In genomic region chr9:136613824-136614371, GRCh38 we compare ENCODE assay signal across 19 cellular contexts. TPM values are rescaled to one million over a fixed set of nuclear protein-coding genes. Genes with fewer than 3 reads are reported as not detected.
DNase-seq lines count a peak whose midpoint lies in the region; ATAC-seq, FAIRE-seq and TF ChIP-seq lines count a peak whose summit lies in the region.
"Had no signal": no experiment of that assay in that cellular context is flagged by ENCODE, and none has a peak within 500 bp of the region (broad histone marks: within the 10 kb centered on the region; RNA-seq: fewer than 3 reads in every experiment).

No MANE protein-coding gene starts in this region.

- no peaks in the 10 kb centered on the region for H3K79me2 ChIP-seq in K562 (ENCODE audit: control insufficient read depth, insufficient read depth, low read length)

- TF ChIP-seq CTCF in GM10266 (IDR thresholded peaks at IDR 0.05; ENCODE audit: control insufficient read depth, insufficient read depth, low read depth, missing control alignments) (no peak), K562 (IDR thresholded peaks at IDR 0.05 in 2 of 3, conservative IDR thresholded peaks at IDR 0.05 in 1 of 3; ENCODE audit: insufficient read depth in 2 of 3, low read depth in 1 of 3, low read length in 3 of 3) (no peak), spleen (IDR thresholded peaks at IDR 0.05 in 8 of 11, conservative IDR thresholded peaks at IDR 0.05 in 3 of 11) (no peak)

- CTCF ChIA-PET in K562 (lab: Yijun Ruan, JAX; ENCODE audit: low intra/inter-chr PET ratio) = no interaction called here

- H4K20me1 ChIP-seq in K562 (replicated peaks; ENCODE audit: control insufficient read depth, insufficient read depth, low read length) = no peaks in the 10 kb centered on the region

- WGBS in K562 (ENCODE audit: insufficient coverage, low coverage, missing lambda C conversion rate) = 36% methylated on average over 16 of the region's 19 CpGs
- 49% methylated on average over 19 of the region's 19 CpGs for WGBS in right cardiac atrium
- 59 to 84% (median 69%) methylated on average over 6 to 19 of the region's 19 CpGs for WGBS in spleen, 5 donors

- BruUV-seq in K562 (replicated peaks; lab: Mats Ljungman, UMichigan) = no TSS peak

- no peak for TF ChIP-seq EP300 in K562 (IDR thresholded peaks at IDR 0.05; ENCODE audit: low read length)

- H3K4me3 ChIP-seq in K562 (no peak overlapping the region), right cardiac atrium (ENCODE audit: low read length) (no peak overlapping the region), spleen (no peak overlapping the region)
- H3K4me3 ChIP-seq: psoas muscle had no signal

- H3K4me1 ChIP-seq in K562 (replicated peaks in 1 of 2; ENCODE audit: control insufficient read depth in 2 of 2, insufficient read depth in 2 of 2, low read length in 2 of 2) (peaks cover 24 to 76% of the 10 kb centered on the region in 2 experiments; a peak in 4 of 5 replicates), right cardiac atrium (ENCODE audit: control insufficient read depth, insufficient read depth, low read length) (no peaks in the 10 kb centered on the region), spleen (peaks cover 15 to 70% (median 51%) of the 10 kb centered on the region in 6 donors)
- H3K4me1 ChIP-seq: psoas muscle had no signal

- H3K4me2 ChIP-seq in K562 (ENCODE audit: insufficient read depth, low read length) = no peak overlapping the region

- no peaks in the 10 kb centered on the region for H3K36me3 ChIP-seq in K562 (ENCODE audit: control insufficient read depth, insufficient read depth, low read length)
- H3K36me3 ChIP-seq in spleen = no peaks in the 10 kb centered on the region

- POLR2A ChIA-PET in K562 (lab: Yijun Ruan, JAX) = interaction anchor here (0.5 to 0.8 kb wide), 3 partner anchors 10 to 54 kb away, joined by 3 to 5 read pairs (median 4); no protein-coding TSS in a partner anchor

- H3K27ac ChIP-seq in K562 (ENCODE audit: extremely low read depth, low read depth, low read length) (peak overlapping the region; percentile 26; the same call in 1 of the 3 replicates), right cardiac atrium (ENCODE audit: low read length) (peak overlapping the region; percentile 55), spleen (peak overlapping the region in 6 of 8 donors; percentile 32 to 72 (median 63))

- in situ Hi-C loops in K562 (cut with MboI) = no loop called here

- no peak for TF ChIP-seq RAD21 in K562 (CRISPR knock-in tag; conservative IDR thresholded peaks at IDR 0.05 in 1 of 2, IDR thresholded peaks at IDR 0.05 in 1 of 2)

- H3K9me1 ChIP-seq in K562 (ENCODE audit: control insufficient read depth, insufficient read depth, low read length) = no peaks in the 10 kb centered on the region

- FAIRE-seq in K562 (lab: Jason Lieb, UNC) = no peak
- FAIRE-seq: D721Med, GM12892 had no signal

- TF ChIP-seq POLR2A in K562 (conservative IDR thresholded peaks at IDR 0.05) = no peak
- no peak for TF ChIP-seq POLR2A in spleen (IDR thresholded peaks at IDR 0.05)

- H3K9me3 ChIP-seq in K562 (replicated peaks; ENCODE audit: control insufficient read depth, insufficient read depth, low read depth, low read length) = no peaks in the 10 kb centered on the region
- H3K9me3 ChIP-seq in right cardiac atrium (ENCODE audit: control insufficient read depth, low read length) = no peaks in the 10 kb centered on the region
- no peaks in the 10 kb centered on the region for H3K9me3 ChIP-seq in spleen
- H3K9me3 ChIP-seq: psoas muscle had no signal

- H3K27me3 ChIP-seq in K562 (ENCODE audit: control insufficient read depth in 2 of 2, insufficient read depth in 2 of 2, low read length in 2 of 2) = no peaks in the 10 kb centered on the region
- no peaks in the 10 kb centered on the region for H3K27me3 ChIP-seq in right cardiac atrium (ENCODE audit: control insufficient read depth, insufficient read depth)
- H3K27me3 ChIP-seq in spleen (replicated peaks in 1 of 7) = peaks cover 0 to 15% (median 0%) of the 10 kb centered on the region in 7 donors

- ATAC-seq in K562 = no peak; the same call in 2 of the 3 replicates
- peak in 1 of 2 donors; percentile 48 for ATAC-seq in right cardiac atrium
- ATAC-seq in GM18498 (IDR thresholded peaks at IDR 0.05; ENCODE audit: unreplicated experiment) = no peak
- no peak for ATAC-seq in GM21717 (IDR thresholded peaks at IDR 0.05; ENCODE audit: unreplicated experiment)
- ATAC-seq: stimulated activated naive CD8-positive, alpha-beta T cell treated with anti-CD3 and anti-CD28 coated beads, Interleukin-15, amount 100 ng/mL, for 72 hours had no signal

- intact Hi-C loops in K562 (cut with micrococcal nuclease) (no loop called here), right cardiac atrium (cut with DNase I) (no loop called here), spleen (cut with DNase I; ENCODE audit: low total_unique reads) (loop anchor here (10.0 kb wide), 1 partner anchor 49 kb away; no protein-coding TSS in a partner anchor)

- peak overlapping the region in 1 of 2 experiments; percentile 45; a peak in 2 of 4 replicates for H3K9ac ChIP-seq in K562 (ENCODE audit: insufficient read depth in 1 of 2, low read depth in 2 of 2, low read length in 2 of 2)

- H2AFZ ChIP-seq in K562 (ENCODE audit: low read depth, low read length) = peak overlapping the region; percentile 29

- DNase-seq in GM10266 (ENCODE audit: extremely low spot score) (peak; percentile 16), K562 (ENCODE audit: extremely low read depth in 1 of 4, low spot score in 3 of 4) (no peak), right cardiac atrium (no peak), spleen (no peak), GDM1 (lab: John Stamatoyannopoulos, UW) (no peak)
- DNase-seq in activated CD8-positive, alpha-beta memory T cell treated with anti-CD3 and anti-CD28 coated beads, Interleukin-2, amount 50 U/mL, for 48 hours = no peak
- DNase-seq: activated naive CD4-positive, alpha-beta T cell treated with anti-CD3 and anti-CD28 coated beads, Interleukin-2, amount 50 U/mL, for 16 hours; activated T-cell treated with anti-CD3 and anti-CD28 coated beads, Interleukin-2, amount 50 U/mL, for 24 hours; erythroblast; GF-D8; immature natural killer cell; NCI-H1092 treated with DMSO at 0.1 percent for 48 hours; NCI-H774; psoas muscle; stimulated activated naive CD8-positive, alpha-beta T cell treated with anti-CD3 and anti-CD28 coated beads, Interleukin-15, amount 100 ng/mL, for 72 hours had no signal

TF ChIP-seq in K562, 482 proteins besides CTCF, POLR2A, EP300 and RAD21 (continues in another document):
- TF ChIP-seq ZNF57 (CRISPR knock-in tag; IDR thresholded peaks at IDR 0.05) = no peak
- 0 out of 2 replicates have a peak, but pooled peaks have one; percentile 53 for TF ChIP-seq ZNF76 (CRISPR knock-in tag; IDR thresholded peaks at IDR 0.05; ENCODE audit: borderline replicate concordance)
- no peak for TF ChIP-seq TEAD1 (CRISPR knock-in tag; IDR thresholded peaks at IDR 0.05)
- no peak for TF ChIP-seq ZC3H8 (IDR thresholded peaks at IDR 0.05)
- no peak for TF ChIP-seq MBD1 (CRISPR knock-in tag; IDR thresholded peaks at IDR 0.05)
- TF ChIP-seq ZNF780A (CRISPR knock-in tag; IDR thresholded peaks at IDR 0.05) = no peak
- TF ChIP-seq SMC3 (conservative IDR thresholded peaks at IDR 0.05; ENCODE audit: insufficient read depth, low read depth, low read length) = no peak
- no peak for TF ChIP-seq LEF1 (IDR thresholded peaks at IDR 0.05)

RNA-seq across cellular contexts. Expression of gene EGFL7, which starts 48.8 kb away (rescaled TPM):
- total RNA-seq in K562 (2011; cell fraction: chromatin; rRNA removed; ENCODE audit: low replicate concordance) = 149 and 838 TPM in 2 replicates
- total RNA-seq in K562 (2011; cell fraction: nucleolus; rRNA removed) = 1,169 and 1,462 TPM in 2 replicates
- 493 and 520 TPM in 2 replicates for total RNA-seq in K562 (2011; cell fraction: nucleoplasm; rRNA removed)
- total RNA-seq in K562 (2014; rRNA removed) = 217 and 294 TPM in 2 replicates
- 6.6 and 10.2 TPM in 2 replicates for total RNA-seq in K562 (2014; rRNA removed; fragmentation: Illumina TruSeq; extraction: Trizol)
- total RNA-seq in K562 (2015; rRNA removed; fragmentation: Illumina TruSeq; extraction: Trizol) = 55.3 and 55.5 TPM in 2 replicates
- 213 and 225 TPM in 2 replicates for total RNA-seq in K562 (2021)
- polyA plus RNA-seq in K562 (2011; rRNA removed) = 220 and 305 TPM in 2 replicates
- 390 and 1,175 TPM in 2 replicates for polyA plus RNA-seq in K562 (2011; cell fraction: cytosol; rRNA removed)
- polyA plus RNA-seq in K562 (2011; cell fraction: nucleus; rRNA removed) = 1,734 and 4,262 TPM in 2 replicates
- polyA plus RNA-seq in K562 (2012) = 148 and 194 TPM in 2 replicates
- polyA plus RNA-seq in K562 (2014; fragmentation: Illumina TruSeq; extraction: Trizol) = 16.3 and 110 TPM in 2 replicates
- polyA plus RNA-seq in K562 (2014; fragmentation: Nextera tagmentation; extraction: Ambion mirVana) = 10 to 100 TPM in 1 of 2 experiments, 1 to 10 TPM in 1; 1.5 to 10.9 TPM
- polyA plus RNA-seq in K562 (2014; rRNA removed) = 286 and 294 TPM in 2 replicates
- polyA minus RNA-seq in K562 (2011; rRNA and poly(A)+ RNA removed) = 33.5 and 52.0 TPM in 2 replicates
- 222 and 294 TPM in 2 replicates for polyA minus RNA-seq in K562 (2011; cell fraction: cytosol; rRNA and poly(A)+ RNA removed)
- polyA minus RNA-seq in K562 (2011; cell fraction: nucleus; rRNA and poly(A)+ RNA removed) = 630 and 998 TPM in 2 replicates
- total RNA-seq in right cardiac atrium = 100 to 1,000 TPM in 1 of 4 donors, 10 to 100 TPM in 3; 73.3 to 148 (median 83.0) TPM
- polyA plus RNA-seq in right cardiac atrium = 113 TPM
- 100 to 1,000 TPM; 132 to 246 (median 179) TPM for total RNA-seq in spleen
- polyA plus RNA-seq in spleen = 100 to 1,000 TPM; 169 to 522 (median 409) TPM
